ENCODE assay signal across 8 cellular contexts in the genomic region with DNA sequence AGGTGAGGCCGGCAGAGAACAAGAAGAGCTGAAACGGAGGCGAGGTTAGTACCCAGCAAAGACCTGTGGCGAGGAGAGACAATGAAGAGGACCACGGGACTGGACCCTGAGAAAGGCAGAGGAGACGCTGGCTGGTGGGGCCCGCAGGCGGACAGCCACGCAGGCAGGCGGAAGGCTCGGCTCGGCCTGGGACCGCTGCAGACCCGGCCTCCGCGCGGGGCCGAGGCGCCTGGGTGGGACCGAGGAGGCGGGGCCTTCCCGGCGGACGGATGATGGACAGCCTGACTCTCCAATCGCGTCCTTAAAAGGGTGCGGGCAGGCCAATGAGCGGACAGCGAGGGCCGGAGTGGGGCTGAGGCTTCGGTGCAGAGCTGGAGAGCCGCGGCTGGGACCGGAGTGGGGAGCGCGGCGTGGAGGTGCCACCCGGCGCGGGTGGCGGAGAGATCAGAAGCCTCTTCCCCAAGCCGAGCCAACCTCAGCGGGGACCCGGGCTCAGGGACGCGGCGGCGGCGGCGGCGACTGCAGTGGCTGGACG. TPM values are rescaled to one million over a fixed set of nuclear protein-coding genes. Genes with fewer than 3 reads are reported as not detected.
DNase-seq lines count a peak whose midpoint lies in the region; ATAC-seq and TF ChIP-seq lines count a peak whose summit lies in the region.

A gene (plus strand): TSS at position 366 of the 535 bp plus-strand sequence. CDS start 170 bp downstream, outside the sequence.

- ATAC-seq in GM19328 (IDR thresholded peaks at IDR 0.05; ENCODE audit: unreplicated experiment) (peak; percentile 86), HG03469 (IDR thresholded peaks at IDR 0.05; ENCODE audit: unreplicated experiment) (peak; percentile 84), right lobe of liver (peak; percentile 95 to 99 (median 98))

- H3K27ac ChIP-seq in C4-2B = peak within 1 kb of the TSS; percentile 98
- peak within 1 kb of the TSS; percentile 66 to 86 (median 69) for H3K27ac ChIP-seq in right lobe of liver

- H3K4me3 ChIP-seq in right lobe of liver = peak within 1 kb of the TSS; percentile 86 to 95 (median 94)

- H3K9me3 ChIP-seq in right lobe of liver = no peaks in the 10 kb centered on the region

- DNase-seq in NCI-H748 treated with DMSO at 0.1 percent for 48 hours (lab: John Stamatoyannopoulos, UW) = peak; percentile 78
- DNase-seq in activated CD4-positive, alpha-beta T cell treated with anti-CD3 and anti-CD28 coated beads, Interleukin-2, amount 50 U/mL, for 48 hours = peak; percentile 96 to 97
- peak; percentile 89 to 96 for DNase-seq in dermis microvascular lymphatic vessel endothelial cell (ENCODE audit: low read depth in 2 of 2)
- DNase-seq in right lobe of liver = peak; percentile 97 to 98 (median 98)
- DNase-seq in stimulated activated CD4-positive, alpha-beta T cell treated with anti-CD3 and anti-CD28 coated beads, Interleukin-4, amount 100 ng/mL, for 24 hours = peak; percentile 94

- intact Hi-C loops in right lobe of liver (cut with DNase I) = loop anchor here in 1 of 2 donors (10.0 kb wide), 1 partner anchor 83 kb away; no protein-coding TSS in a partner anchor

- peak; percentile 75 for TF ChIP-seq POLR2A in right lobe of liver (IDR thresholded peaks at IDR 0.05)

- H3K36me3 ChIP-seq in right lobe of liver = no peaks in the 10 kb centered on the region

- TF ChIP-seq CTCF in C4-2B (conservative IDR thresholded peaks at IDR 0.05) = no peak
- TF ChIP-seq CTCF in right lobe of liver (IDR thresholded peaks at IDR 0.05) = no peak

- 0% methylated on average over 12 of the region's 52 CpGs for WGBS in right lobe of liver (ENCODE audit: insufficient coverage, low coverage, low lambda C conversion rate, missing lambda C conversion rate)

- H3K27me3 ChIP-seq in right lobe of liver = no peaks in the 10 kb centered on the region

- peaks cover 0 to 21% (median 3%) of the 10 kb centered on the region in 4 donors for H3K4me1 ChIP-seq in right lobe of liver

RNA-seq across cellular contexts. Expression of the gene that starts here (rescaled TPM):
- 99.5 and 107 TPM in 2 replicates for total RNA-seq in dermis microvascular lymphatic vessel endothelial cell
- total RNA-seq in right lobe of liver = 10 to 100 TPM; 15.7 to 43.3 (median 18.9) TPM

Comparison
In these comparisons a context has a peak if more than half of its experiments do, and no peak if none do; other contexts are left out.
1. Peak in every context shown above with its lines: DNase-seq, ATAC-seq, H3K4me3 ChIP-seq and H3K27ac ChIP-seq.